1 cellular context compared by ENCODE assay signal in the genomic region with DNA sequence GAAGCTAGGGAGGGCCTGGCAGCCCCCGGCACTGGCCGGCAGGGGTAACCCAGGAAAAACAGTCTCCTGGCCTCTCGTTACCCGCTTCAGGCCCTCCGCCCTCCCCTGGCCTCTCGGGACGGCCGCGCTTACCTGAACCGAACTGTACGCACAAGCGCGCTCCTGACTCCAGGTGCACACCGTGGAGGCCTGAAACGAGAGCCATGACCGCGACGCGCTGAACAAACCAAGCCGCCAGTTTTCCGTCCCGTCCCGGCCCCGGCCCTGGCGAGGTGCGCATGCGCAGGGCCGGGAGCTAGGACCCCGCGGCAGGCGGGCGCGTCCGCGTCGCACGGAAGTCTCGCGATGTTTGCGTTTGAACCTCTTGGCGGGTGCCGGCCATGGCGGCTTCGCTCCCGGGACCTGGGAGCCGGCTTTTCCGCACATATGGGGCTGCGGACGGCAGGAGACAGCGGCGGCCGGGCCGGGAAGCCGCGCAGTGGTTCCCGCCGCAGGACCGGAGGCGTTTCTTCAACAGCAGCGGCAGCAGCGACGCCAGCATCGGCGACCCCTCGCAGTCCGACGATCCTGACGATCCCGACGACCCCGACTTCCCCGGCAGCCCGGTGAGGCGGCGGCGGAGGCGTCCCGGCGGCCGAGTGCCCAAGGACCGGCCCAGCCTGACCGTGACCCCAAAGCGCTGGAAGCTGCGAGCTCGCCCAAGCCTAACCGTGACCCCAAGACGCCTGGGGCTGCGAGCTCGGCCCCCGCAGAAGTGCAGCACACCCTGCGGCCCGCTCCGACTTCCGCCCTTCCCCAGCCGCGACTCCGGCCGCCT.
TF ChIP-seq lines count a peak whose summit lies in the region.

A gene (plus strand): TSS at position 348 of the 817 bp plus-strand sequence. CDS start 33 bp downstream, at position 381.

TF ChIP-seq in HepG2, 621 proteins besides CTCF, POLR2A, EP300 and RAD21 (continued from another document and continues in another):
- TF ChIP-seq, protein P1, sequence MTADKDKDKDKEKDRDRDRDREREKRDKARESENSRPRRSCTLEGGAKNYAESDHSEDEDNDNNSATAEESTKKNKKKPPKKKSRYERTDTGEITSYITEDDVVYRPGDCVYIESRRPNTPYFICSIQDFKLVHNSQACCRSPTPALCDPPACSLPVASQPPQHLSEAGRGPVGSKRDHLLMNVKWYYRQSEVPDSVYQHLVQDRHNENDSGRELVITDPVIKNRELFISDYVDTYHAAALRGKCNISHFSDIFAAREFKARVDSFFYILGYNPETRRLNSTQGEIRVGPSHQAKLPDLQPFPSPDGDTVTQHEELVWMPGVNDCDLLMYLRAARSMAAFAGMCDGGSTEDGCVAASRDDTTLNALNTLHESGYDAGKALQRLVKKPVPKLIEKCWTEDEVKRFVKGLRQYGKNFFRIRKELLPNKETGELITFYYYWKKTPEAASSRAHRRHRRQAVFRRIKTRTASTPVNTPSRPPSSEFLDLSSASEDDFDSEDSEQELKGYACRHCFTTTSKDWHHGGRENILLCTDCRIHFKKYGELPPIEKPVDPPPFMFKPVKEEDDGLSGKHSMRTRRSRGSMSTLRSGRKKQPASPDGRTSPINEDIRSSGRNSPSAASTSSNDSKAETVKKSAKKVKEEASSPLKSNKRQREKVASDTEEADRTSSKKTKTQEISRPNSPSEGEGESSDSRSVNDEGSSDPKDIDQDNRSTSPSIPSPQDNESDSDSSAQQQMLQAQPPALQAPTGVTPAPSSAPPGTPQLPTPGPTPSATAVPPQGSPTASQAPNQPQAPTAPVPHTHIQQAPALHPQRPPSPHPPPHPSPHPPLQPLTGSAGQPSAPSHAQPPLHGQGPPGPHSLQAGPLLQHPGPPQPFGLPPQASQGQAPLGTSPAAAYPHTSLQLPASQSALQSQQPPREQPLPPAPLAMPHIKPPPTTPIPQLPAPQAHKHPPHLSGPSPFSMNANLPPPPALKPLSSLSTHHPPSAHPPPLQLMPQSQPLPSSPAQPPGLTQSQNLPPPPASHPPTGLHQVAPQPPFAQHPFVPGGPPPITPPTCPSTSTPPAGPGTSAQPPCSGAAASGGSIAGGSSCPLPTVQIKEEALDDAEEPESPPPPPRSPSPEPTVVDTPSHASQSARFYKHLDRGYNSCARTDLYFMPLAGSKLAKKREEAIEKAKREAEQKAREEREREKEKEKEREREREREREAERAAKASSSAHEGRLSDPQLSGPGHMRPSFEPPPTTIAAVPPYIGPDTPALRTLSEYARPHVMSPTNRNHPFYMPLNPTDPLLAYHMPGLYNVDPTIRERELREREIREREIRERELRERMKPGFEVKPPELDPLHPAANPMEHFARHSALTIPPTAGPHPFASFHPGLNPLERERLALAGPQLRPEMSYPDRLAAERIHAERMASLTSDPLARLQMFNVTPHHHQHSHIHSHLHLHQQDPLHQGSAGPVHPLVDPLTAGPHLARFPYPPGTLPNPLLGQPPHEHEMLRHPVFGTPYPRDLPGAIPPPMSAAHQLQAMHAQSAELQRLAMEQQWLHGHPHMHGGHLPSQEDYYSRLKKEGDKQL (CRISPR knock-in tag; IDR thresholded peaks at IDR 0.05; ENCODE audit: low read depth): 0 out of 2 replicates have a peak, but pooled peaks have one; percentile 24
- TF ChIP-seq, protein P2, sequence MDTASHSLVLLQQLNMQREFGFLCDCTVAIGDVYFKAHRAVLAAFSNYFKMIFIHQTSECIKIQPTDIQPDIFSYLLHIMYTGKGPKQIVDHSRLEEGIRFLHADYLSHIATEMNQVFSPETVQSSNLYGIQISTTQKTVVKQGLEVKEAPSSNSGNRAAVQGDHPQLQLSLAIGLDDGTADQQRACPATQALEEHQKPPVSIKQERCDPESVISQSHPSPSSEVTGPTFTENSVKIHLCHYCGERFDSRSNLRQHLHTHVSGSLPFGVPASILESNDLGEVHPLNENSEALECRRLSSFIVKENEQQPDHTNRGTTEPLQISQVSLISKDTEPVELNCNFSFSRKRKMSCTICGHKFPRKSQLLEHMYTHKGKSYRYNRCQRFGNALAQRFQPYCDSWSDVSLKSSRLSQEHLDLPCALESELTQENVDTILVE (CRISPR knock-in tag; IDR thresholded peaks at IDR 0.05): peak; percentile 69; the same call in 1 of the 2 replicates
- TF ChIP-seq, protein P3, sequence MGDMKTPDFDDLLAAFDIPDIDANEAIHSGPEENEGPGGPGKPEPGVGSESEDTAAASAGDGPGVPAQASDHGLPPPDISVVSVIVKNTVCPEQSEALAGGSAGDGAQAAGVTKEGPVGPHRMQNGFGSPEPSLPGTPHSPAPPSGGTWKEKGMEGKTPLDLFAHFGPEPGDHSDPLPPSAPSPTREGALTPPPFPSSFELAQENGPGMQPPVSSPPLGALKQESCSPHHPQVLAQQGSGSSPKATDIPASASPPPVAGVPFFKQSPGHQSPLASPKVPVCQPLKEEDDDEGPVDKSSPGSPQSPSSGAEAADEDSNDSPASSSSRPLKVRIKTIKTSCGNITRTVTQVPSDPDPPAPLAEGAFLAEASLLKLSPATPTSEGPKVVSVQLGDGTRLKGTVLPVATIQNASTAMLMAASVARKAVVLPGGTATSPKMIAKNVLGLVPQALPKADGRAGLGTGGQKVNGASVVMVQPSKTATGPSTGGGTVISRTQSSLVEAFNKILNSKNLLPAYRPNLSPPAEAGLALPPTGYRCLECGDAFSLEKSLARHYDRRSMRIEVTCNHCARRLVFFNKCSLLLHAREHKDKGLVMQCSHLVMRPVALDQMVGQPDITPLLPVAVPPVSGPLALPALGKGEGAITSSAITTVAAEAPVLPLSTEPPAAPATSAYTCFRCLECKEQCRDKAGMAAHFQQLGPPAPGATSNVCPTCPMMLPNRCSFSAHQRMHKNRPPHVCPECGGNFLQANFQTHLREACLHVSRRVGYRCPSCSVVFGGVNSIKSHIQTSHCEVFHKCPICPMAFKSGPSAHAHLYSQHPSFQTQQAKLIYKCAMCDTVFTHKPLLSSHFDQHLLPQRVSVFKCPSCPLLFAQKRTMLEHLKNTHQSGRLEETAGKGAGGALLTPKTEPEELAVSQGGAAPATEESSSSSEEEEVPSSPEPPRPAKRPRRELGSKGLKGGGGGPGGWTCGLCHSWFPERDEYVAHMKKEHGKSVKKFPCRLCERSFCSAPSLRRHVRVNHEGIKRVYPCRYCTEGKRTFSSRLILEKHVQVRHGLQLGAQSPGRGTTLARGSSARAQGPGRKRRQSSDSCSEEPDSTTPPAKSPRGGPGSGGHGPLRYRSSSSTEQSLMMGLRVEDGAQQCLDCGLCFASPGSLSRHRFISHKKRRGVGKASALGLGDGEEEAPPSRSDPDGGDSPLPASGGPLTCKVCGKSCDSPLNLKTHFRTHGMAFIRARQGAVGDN (CRISPR knock-in tag; IDR thresholded peaks at IDR 0.05): peak; percentile 96
- TF ChIP-seq HES4 (CRISPR knock-in tag; IDR thresholded peaks at IDR 0.05; ENCODE audit: borderline replicate concordance) (no peak; the same call in 1 of the 2 replicates), ZNF382 (CRISPR knock-in tag; IDR thresholded peaks at IDR 0.05; ENCODE audit: borderline replicate concordance) (no peak), ZNF788 (CRISPR knock-in tag; IDR thresholded peaks at IDR 0.05; ENCODE audit: borderline replicate concordance) (peak; percentile 82; the same call in 1 of the 2 replicates), ZNF12 (CRISPR knock-in tag; IDR thresholded peaks at IDR 0.05) (peak; percentile 39; the same call in 1 of the 2 replicates), FOXC1 (CRISPR knock-in tag; IDR thresholded peaks at IDR 0.05; ENCODE audit: borderline replicate concordance) (peak; percentile 71; the same call in 1 of the 2 replicates), YY1 (IDR thresholded peaks at IDR 0.05; ENCODE audit: insufficient read depth, insufficient replicate concordance, low read depth, low read length) (peak; percentile 93), ZNF510 (CRISPR knock-in tag; IDR thresholded peaks at IDR 0.05; ENCODE audit: low read depth) (peak; percentile 88; the same call in 1 of the 2 replicates), WIZ (CRISPR knock-in tag; IDR thresholded peaks at IDR 0.05) (peak; percentile 66; the same call in 1 of the 2 replicates), ELF3 (CRISPR knock-in tag; IDR thresholded peaks at IDR 0.05) (peak; percentile 65), ZFP36L2 (CRISPR knock-in tag; IDR thresholded peaks at IDR 0.05) (peak; percentile 44; the same call in 1 of the 2 replicates), CREB1 (IDR thresholded peaks at IDR 0.05) (peak; percentile 83), CREB1 (CRISPR knock-in tag; IDR thresholded peaks at IDR 0.05) (no peak), ZSCAN9 (CRISPR knock-in tag; IDR thresholded peaks at IDR 0.05; ENCODE audit: borderline replicate concordance) (peak; percentile 73; the same call in 1 of the 2 replicates), TEAD3 (CRISPR knock-in tag; optimal IDR thresholded peaks at IDR 0.05; ENCODE audit: borderline replicate concordance) (peak; percentile 49), HDAC2 (CRISPR knock-in tag; IDR thresholded peaks at IDR 0.05) (peak; percentile 85), MED8 (CRISPR knock-in tag; IDR thresholded peaks at IDR 0.05; ENCODE audit: insufficient replicate concordance) (peak; percentile 95), STAG1 (CRISPR knock-in tag; IDR thresholded peaks at IDR 0.05) (no peak), ZNF790 (CRISPR knock-in tag; IDR thresholded peaks at IDR 0.05; ENCODE audit: borderline replicate concordance) (peak; percentile 48; the same call in 1 of the 2 replicates)
- TF ChIP-seq, protein P4, sequence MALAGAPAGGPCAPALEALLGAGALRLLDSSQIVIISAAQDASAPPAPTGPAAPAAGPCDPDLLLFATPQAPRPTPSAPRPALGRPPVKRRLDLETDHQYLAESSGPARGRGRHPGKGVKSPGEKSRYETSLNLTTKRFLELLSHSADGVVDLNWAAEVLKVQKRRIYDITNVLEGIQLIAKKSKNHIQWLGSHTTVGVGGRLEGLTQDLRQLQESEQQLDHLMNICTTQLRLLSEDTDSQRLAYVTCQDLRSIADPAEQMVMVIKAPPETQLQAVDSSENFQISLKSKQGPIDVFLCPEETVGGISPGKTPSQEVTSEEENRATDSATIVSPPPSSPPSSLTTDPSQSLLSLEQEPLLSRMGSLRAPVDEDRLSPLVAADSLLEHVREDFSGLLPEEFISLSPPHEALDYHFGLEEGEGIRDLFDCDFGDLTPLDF (CRISPR knock-in tag; IDR thresholded peaks at IDR 0.05): peak; percentile 95
- TF ChIP-seq, protein P5, sequence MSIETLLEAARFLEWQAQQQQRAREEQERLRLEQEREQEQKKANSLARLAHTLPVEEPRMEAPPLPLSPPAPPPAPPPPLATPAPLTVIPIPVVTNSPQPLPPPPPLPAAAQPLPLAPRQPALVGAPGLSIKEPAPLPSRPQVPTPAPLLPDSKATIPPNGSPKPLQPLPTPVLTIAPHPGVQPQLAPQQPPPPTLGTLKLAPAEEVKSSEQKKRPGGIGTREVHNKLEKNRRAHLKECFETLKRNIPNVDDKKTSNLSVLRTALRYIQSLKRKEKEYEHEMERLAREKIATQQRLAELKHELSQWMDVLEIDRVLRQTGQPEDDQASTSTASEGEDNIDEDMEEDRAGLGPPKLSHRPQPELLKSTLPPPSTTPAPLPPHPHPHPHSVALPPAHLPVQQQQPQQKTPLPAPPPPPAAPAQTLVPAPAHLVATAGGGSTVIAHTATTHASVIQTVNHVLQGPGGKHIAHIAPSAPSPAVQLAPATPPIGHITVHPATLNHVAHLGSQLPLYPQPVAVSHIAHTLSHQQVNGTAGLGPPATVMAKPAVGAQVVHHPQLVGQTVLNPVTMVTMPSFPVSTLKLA (IDR thresholded peaks at IDR 0.05): 0 out of 2 replicates have a peak, but pooled peaks have one; percentile 9
- TF ChIP-seq, protein P6, sequence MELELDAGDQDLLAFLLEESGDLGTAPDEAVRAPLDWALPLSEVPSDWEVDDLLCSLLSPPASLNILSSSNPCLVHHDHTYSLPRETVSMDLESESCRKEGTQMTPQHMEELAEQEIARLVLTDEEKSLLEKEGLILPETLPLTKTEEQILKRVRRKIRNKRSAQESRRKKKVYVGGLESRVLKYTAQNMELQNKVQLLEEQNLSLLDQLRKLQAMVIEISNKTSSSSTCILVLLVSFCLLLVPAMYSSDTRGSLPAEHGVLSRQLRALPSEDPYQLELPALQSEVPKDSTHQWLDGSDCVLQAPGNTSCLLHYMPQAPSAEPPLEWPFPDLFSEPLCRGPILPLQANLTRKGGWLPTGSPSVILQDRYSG (CRISPR knock-in tag; IDR thresholded peaks at IDR 0.05): peak; percentile 45; the same call in 1 of the 2 replicates
- TF ChIP-seq, protein P7, sequence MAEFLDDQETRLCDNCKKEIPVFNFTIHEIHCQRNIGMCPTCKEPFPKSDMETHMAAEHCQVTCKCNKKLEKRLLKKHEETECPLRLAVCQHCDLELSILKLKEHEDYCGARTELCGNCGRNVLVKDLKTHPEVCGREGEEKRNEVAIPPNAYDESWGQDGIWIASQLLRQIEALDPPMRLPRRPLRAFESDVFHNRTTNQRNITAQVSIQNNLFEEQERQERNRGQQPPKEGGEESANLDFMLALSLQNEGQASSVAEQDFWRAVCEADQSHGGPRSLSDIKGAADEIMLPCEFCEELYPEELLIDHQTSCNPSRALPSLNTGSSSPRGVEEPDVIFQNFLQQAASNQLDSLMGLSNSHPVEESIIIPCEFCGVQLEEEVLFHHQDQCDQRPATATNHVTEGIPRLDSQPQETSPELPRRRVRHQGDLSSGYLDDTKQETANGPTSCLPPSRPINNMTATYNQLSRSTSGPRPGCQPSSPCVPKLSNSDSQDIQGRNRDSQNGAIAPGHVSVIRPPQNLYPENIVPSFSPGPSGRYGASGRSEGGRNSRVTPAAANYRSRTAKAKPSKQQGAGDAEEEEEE (CRISPR knock-in tag; IDR thresholded peaks at IDR 0.05; ENCODE audit: borderline replicate concordance): no peak
- TF ChIP-seq, protein P8, sequence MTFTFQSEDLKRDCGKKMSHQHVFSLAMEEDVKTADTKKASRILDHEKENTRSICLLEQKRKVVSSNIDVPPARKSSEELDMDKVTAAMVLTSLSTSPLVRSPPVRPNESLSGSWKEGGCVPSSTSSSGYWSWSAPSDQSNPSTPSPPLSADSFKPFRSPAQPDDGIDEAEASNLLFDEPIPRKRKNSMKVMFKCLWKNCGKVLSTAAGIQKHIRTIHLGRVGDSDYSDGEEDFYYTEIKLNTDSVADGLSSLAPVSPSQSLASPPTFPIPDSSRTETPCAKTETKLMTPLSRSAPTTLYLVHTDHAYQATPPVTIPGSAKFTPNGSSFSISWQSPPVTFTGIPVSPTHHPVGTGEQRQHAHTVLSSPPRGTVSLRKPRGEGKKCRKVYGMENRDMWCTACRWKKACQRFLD (CRISPR knock-in tag; IDR thresholded peaks at IDR 0.05; ENCODE audit: borderline replicate concordance): peak; percentile 70; the same call in 1 of the 2 replicates
- TF ChIP-seq, protein P9, sequence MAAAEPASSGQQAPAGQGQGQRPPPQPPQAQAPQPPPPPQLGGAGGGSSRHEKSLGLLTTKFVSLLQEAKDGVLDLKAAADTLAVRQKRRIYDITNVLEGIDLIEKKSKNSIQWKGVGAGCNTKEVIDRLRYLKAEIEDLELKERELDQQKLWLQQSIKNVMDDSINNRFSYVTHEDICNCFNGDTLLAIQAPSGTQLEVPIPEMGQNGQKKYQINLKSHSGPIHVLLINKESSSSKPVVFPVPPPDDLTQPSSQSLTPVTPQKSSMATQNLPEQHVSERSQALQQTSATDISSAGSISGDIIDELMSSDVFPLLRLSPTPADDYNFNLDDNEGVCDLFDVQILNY (CRISPR knock-in tag; conservative IDR thresholded peaks at IDR 0.05): peak; percentile 99
- TF ChIP-seq, protein P10, sequence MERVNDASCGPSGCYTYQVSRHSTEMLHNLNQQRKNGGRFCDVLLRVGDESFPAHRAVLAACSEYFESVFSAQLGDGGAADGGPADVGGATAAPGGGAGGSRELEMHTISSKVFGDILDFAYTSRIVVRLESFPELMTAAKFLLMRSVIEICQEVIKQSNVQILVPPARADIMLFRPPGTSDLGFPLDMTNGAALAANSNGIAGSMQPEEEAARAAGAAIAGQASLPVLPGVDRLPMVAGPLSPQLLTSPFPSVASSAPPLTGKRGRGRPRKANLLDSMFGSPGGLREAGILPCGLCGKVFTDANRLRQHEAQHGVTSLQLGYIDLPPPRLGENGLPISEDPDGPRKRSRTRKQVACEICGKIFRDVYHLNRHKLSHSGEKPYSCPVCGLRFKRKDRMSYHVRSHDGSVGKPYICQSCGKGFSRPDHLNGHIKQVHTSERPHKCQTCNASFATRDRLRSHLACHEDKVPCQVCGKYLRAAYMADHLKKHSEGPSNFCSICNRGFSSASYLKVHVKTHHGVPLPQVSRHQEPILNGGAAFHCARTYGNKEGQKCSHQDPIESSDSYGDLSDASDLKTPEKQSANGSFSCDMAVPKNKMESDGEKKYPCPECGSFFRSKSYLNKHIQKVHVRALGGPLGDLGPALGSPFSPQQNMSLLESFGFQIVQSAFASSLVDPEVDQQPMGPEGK (CRISPR knock-in tag; IDR thresholded peaks at IDR 0.05): peak; percentile 53
